ENCODE assay signal across 1 cellular context in genomic region chr20:40682104-40683045, GRCh38.
A peak's percentile ranks its signal among the peaks of the same experiment; 100 is the strongest.
TF ChIP-seq lines count a peak whose summit lies in the region.

No MANE protein-coding gene starts in this region.

TF ChIP-seq in HepG2, 621 proteins besides CTCF, POLR2A, EP300 and RAD21 (continued from another document and continues in another):
- TF ChIP-seq ZBTB10 (CRISPR knock-in tag; IDR thresholded peaks at IDR 0.05; ENCODE audit: borderline replicate concordance) (no peak), HHEX (CRISPR knock-in tag; IDR thresholded peaks at IDR 0.05) (no peak), GPN1 (CRISPR knock-in tag; IDR thresholded peaks at IDR 0.05; ENCODE audit: borderline replicate concordance) (no peak), KDM3A (CRISPR knock-in tag; IDR thresholded peaks at IDR 0.05; ENCODE audit: low read depth) (peak; percentile 51; the same call in 1 of the 2 replicates), KAT8 (CRISPR knock-in tag; IDR thresholded peaks at IDR 0.05) (peak; percentile 67), TOE1 (CRISPR knock-in tag; IDR thresholded peaks at IDR 0.05) (no peak), ZBTB26 (CRISPR knock-in tag; IDR thresholded peaks at IDR 0.05; ENCODE audit: borderline replicate concordance) (no peak; the same call in 1 of the 2 replicates), ZNF530 (CRISPR knock-in tag; IDR thresholded peaks at IDR 0.05; ENCODE audit: low read depth) (no peak), ZNF382 (CRISPR knock-in tag; IDR thresholded peaks at IDR 0.05; ENCODE audit: borderline replicate concordance) (no peak), TERF1 (CRISPR knock-in tag; IDR thresholded peaks at IDR 0.05) (no peak), SRSF1 (optimal IDR thresholded peaks at IDR 0.05; ENCODE audit: low read depth, low read length) (no peak), ZC3H13 (CRISPR knock-in tag; IDR thresholded peaks at IDR 0.05) (no peak), KDM5B (CRISPR knock-in tag; IDR thresholded peaks at IDR 0.05; ENCODE audit: borderline replicate concordance) (peak; percentile 36; the same call in 1 of the 2 replicates), IKZF5 (CRISPR knock-in tag; IDR thresholded peaks at IDR 0.05) (peak; percentile 73), ZFP36L1 (CRISPR knock-in tag; IDR thresholded peaks at IDR 0.05) (no peak), ZNF740 (CRISPR knock-in tag; IDR thresholded peaks at IDR 0.05) (peak; percentile 87; the same call in 1 of the 2 replicates), FUBP1 (CRISPR knock-in tag; IDR thresholded peaks at IDR 0.05; ENCODE audit: borderline replicate concordance) (no peak), YEATS4 (CRISPR knock-in tag; IDR thresholded peaks at IDR 0.05; ENCODE audit: borderline replicate concordance) (peak; percentile 51; the same call in 1 of the 2 replicates), HIC2 (CRISPR knock-in tag; IDR thresholded peaks at IDR 0.05; ENCODE audit: low read depth) (no peak), POGK (CRISPR knock-in tag; conservative IDR thresholded peaks at IDR 0.05) (no peak), PPARG (CRISPR knock-in tag; conservative IDR thresholded peaks at IDR 0.05) (0 out of 2 replicates have a peak, but pooled peaks have one; percentile 38), ARID4A (CRISPR knock-in tag; IDR thresholded peaks at IDR 0.05; ENCODE audit: borderline replicate concordance) (no peak; the same call in 1 of the 2 replicates), RELA (CRISPR knock-in tag; IDR thresholded peaks at IDR 0.05) (no peak), TOPORS (CRISPR knock-in tag; IDR thresholded peaks at IDR 0.05) (no peak), ZNF549 (CRISPR knock-in tag; IDR thresholded peaks at IDR 0.05) (no peak), ZNF207 (IDR thresholded peaks at IDR 0.05; ENCODE audit: borderline replicate concordance) (no peak), REST (IDR thresholded peaks at IDR 0.05; ENCODE audit: borderline replicate concordance in 1 of 2, low read depth in 1 of 2, low read length in 2 of 2) (0 out of 4 replicates have a peak, but pooled peaks of 1 of the 2 experiments have one; percentile 14), ARNT (IDR thresholded peaks at IDR 0.05) (no peak), ZNF30 (CRISPR knock-in tag; IDR thresholded peaks at IDR 0.05) (no peak), ZNF83 (CRISPR knock-in tag; IDR thresholded peaks at IDR 0.05; ENCODE audit: borderline replicate concordance) (no peak), FOSL1 (CRISPR knock-in tag; IDR thresholded peaks at IDR 0.05; ENCODE audit: borderline replicate concordance) (no peak), ISL2 (CRISPR knock-in tag; IDR thresholded peaks at IDR 0.05) (peak; percentile 70), HIVEP1 (CRISPR knock-in tag; IDR thresholded peaks at IDR 0.05) (no peak), ZNF710 (CRISPR knock-in tag; IDR thresholded peaks at IDR 0.05; ENCODE audit: borderline replicate concordance) (peak; percentile 72; the same call in 1 of the 2 replicates)
